17 cellular contexts compared by ENCODE assay signal in the genomic region with DNA sequence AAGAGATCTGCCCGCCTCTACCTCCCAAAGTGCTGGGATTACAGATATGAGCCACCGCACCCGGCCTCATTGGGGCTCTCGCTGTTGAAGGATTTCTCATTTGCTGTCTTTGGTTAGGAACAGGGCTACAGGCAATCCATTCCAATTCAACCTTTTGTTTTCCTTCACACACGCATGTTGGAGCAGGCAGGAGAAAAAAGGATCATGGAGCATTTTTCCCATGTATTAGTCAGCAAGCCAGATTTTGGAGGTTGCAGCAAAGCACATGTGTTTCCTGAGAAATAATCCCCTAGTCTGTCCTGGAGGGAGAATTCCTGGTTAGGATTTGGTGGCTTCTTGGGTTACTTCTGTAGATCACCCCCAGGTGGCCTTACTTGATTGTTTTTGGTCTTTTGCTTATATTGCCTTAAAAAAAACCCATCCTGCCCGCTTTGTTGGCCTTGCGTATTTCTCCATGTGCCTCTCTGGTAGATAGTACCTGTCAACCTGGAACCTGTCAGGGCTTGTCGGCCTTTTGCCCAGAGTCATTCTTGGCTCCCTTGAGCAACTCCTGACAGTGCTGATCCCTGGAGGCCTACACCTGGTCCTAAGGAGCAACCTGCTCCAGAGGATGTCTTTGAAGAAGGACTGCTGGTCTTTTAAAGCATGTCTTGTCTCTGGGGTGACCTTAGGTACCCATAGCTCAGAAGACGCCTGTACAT.
"Had no signal": no experiment of that assay in that cellular context is flagged by ENCODE, and none has a peak within 500 bp of the region (broad histone marks: within the 10 kb centered on the region; RNA-seq: fewer than 3 reads in every experiment).

No MANE protein-coding gene starts in this region.

- H3K4me3 Mint-ChIP-seq: activated CD4-positive, alpha-beta T cell treated with anti-CD3 and anti-CD28 coated beads, Interleukin-2, amount 10 ng/mL, durations not matched to agents 7 days and 5 days; activated naive CD4-positive, alpha-beta T cell treated with anti-CD3 and anti-CD28 coated beads, Interleukin-2, amount 50 U/mL, for 24 hours; neural progenitor cell; type B pancreatic cell had no signal

- H3K4me2 ChIP-seq: neural progenitor cell had no signal

- ATAC-seq: stimulated activated naive CD8-positive, alpha-beta T cell treated with anti-CD3 and anti-CD28 coated beads, Interleukin-15, Interleukin-2, amounts not matched to agents 100 U/mL and 50 U/mL, for 24 hours had no signal

- H3K27me3 Mint-ChIP-seq: activated CD4-positive, alpha-beta T cell treated with anti-CD3 and anti-CD28 coated beads, Interleukin-2, amount 10 ng/mL, durations not matched to agents 7 days and 5 days; activated naive CD4-positive, alpha-beta T cell treated with anti-CD3 and anti-CD28 coated beads, Interleukin-2, amount 50 U/mL, for 24 hours; progenitor cell of endocrine pancreas; type B pancreatic cell had no signal

- H3K36me3 ChIP-seq: neural progenitor cell, right atrium auricular region had no signal

- H3K9me3 ChIP-seq: ascending aorta, right atrium auricular region had no signal

- H3K9ac ChIP-seq: neural progenitor cell had no signal

- H2AFZ ChIP-seq: neural progenitor cell had no signal

- H3K27ac ChIP-seq: ascending aorta, coronary artery, neural progenitor cell, right atrium auricular region had no signal

- FAIRE-seq: islet of Langerhans had no signal

- H3K4me1 Mint-ChIP-seq: neural progenitor cell had no signal

- H3K4me3 ChIP-seq: ascending aorta, coronary artery, neural progenitor cell, right atrium auricular region, skin epidermis had no signal

- H3K4me1 ChIP-seq: ascending aorta, neural progenitor cell, right atrium auricular region had no signal

- H3K27me3 ChIP-seq: ascending aorta, neural progenitor cell, right atrium auricular region had no signal

- H3K27ac Mint-ChIP-seq: activated CD4-positive, alpha-beta T cell treated with anti-CD3 and anti-CD28 coated beads, Interleukin-2, amount 10 ng/mL, durations not matched to agents 7 days and 5 days; activated naive CD4-positive, alpha-beta T cell treated with anti-CD3 and anti-CD28 coated beads, Interleukin-2, amount 50 U/mL, for 24 hours; neural progenitor cell; progenitor cell of endocrine pancreas; type B pancreatic cell had no signal

- H3K9me3 Mint-ChIP-seq: activated CD4-positive, alpha-beta T cell treated with anti-CD3 and anti-CD28 coated beads, Interleukin-2, amount 10 ng/mL, durations not matched to agents 7 days and 5 days; activated naive CD4-positive, alpha-beta T cell treated with anti-CD3 and anti-CD28 coated beads, Interleukin-2, amount 50 U/mL, for 24 hours; neural progenitor cell had no signal

- DNase-seq: activated CD4-positive, alpha-beta T cell treated with anti-CD3 and anti-CD28 coated beads, Interleukin-2, amount 10 ng/mL, durations not matched to agents 7 days and 5 days; activated gamma-delta T cell; foreskin melanocyte; glutamatergic neuron; hippocampal formation; stimulated activated naive CD8-positive, alpha-beta T cell treated with anti-CD3 and anti-CD28 coated beads, Interleukin-15, Interleukin-2, amounts not matched to agents 100 U/mL and 50 U/mL, for 24 hours; T-helper 1 cell; T-helper 9 cell had no signal
